1 cellular context compared by ENCODE assay signal in the genomic region with DNA sequence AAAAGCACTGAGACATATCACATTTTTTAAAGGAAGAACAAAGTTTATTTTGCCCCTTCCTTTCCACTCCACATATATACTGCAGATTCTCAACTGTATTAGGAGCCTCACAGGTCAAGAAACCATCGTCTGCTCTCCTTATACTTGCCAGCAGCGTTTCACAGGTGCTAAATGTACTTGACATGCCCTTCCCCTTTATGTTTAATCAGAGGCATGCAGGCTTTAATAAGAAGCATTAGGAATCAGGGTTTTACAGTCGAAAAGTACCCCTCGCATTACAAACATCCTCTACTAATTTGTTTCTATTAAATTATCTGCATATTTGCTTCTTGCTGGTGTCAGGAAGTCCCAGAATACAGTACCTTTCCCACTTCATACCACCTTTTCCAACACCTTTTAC.
TF ChIP-seq lines count a peak whose summit lies in the region.

No MANE protein-coding gene starts in this region.

TF ChIP-seq in SK-N-SH, 30 proteins besides CTCF, POLR2A, EP300 and RAD21 (continued from another document):
- TF ChIP-seq, protein P1, sequence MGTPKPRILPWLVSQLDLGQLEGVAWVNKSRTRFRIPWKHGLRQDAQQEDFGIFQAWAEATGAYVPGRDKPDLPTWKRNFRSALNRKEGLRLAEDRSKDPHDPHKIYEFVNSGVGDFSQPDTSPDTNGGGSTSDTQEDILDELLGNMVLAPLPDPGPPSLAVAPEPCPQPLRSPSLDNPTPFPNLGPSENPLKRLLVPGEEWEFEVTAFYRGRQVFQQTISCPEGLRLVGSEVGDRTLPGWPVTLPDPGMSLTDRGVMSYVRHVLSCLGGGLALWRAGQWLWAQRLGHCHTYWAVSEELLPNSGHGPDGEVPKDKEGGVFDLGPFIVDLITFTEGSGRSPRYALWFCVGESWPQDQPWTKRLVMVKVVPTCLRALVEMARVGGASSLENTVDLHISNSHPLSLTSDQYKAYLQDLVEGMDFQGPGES (IDR thresholded peaks at IDR 0.05; ENCODE audit: low read depth, low read length): no peak
- TF ChIP-seq, protein P2, sequence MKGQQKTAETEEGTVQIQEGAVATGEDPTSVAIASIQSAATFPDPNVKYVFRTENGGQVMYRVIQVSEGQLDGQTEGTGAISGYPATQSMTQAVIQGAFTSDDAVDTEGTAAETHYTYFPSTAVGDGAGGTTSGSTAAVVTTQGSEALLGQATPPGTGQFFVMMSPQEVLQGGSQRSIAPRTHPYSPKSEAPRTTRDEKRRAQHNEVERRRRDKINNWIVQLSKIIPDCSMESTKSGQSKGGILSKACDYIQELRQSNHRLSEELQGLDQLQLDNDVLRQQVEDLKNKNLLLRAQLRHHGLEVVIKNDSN (IDR thresholded peaks at IDR 0.05; ENCODE audit: borderline replicate concordance, low read depth): no peak
- TF ChIP-seq ELF1 (IDR thresholded peaks at IDR 0.05): no peak
- TF ChIP-seq, protein P3, sequence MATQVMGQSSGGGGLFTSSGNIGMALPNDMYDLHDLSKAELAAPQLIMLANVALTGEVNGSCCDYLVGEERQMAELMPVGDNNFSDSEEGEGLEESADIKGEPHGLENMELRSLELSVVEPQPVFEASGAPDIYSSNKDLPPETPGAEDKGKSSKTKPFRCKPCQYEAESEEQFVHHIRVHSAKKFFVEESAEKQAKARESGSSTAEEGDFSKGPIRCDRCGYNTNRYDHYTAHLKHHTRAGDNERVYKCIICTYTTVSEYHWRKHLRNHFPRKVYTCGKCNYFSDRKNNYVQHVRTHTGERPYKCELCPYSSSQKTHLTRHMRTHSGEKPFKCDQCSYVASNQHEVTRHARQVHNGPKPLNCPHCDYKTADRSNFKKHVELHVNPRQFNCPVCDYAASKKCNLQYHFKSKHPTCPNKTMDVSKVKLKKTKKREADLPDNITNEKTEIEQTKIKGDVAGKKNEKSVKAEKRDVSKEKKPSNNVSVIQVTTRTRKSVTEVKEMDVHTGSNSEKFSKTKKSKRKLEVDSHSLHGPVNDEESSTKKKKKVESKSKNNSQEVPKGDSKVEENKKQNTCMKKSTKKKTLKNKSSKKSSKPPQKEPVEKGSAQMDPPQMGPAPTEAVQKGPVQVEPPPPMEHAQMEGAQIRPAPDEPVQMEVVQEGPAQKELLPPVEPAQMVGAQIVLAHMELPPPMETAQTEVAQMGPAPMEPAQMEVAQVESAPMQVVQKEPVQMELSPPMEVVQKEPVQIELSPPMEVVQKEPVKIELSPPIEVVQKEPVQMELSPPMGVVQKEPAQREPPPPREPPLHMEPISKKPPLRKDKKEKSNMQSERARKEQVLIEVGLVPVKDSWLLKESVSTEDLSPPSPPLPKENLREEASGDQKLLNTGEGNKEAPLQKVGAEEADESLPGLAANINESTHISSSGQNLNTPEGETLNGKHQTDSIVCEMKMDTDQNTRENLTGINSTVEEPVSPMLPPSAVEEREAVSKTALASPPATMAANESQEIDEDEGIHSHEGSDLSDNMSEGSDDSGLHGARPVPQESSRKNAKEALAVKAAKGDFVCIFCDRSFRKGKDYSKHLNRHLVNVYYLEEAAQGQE (IDR thresholded peaks at IDR 0.05; ENCODE audit: low read depth, low read length): no peak
- TF ChIP-seq EZH2phosphoT487 (IDR thresholded peaks at IDR 0.05; ENCODE audit: borderline replicate concordance, low read depth): no peak
- no peak for TF ChIP-seq JUND (IDR thresholded peaks at IDR 0.05)
- no peak for TF ChIP-seq FOSL2 (IDR thresholded peaks at IDR 0.05; ENCODE audit: borderline replicate concordance, low read depth)
- no peak for TF ChIP-seq RCOR1 (IDR thresholded peaks at IDR 0.05; ENCODE audit: low read length)
- TF ChIP-seq RXRA (IDR thresholded peaks at IDR 0.05; ENCODE audit: borderline replicate concordance, low read depth): no peak
- TF ChIP-seq GATA2 (CRISPR knock-in tag; IDR thresholded peaks at IDR 0.05): no peak
- no peak for TF ChIP-seq SIN3A (IDR thresholded peaks at IDR 0.05; ENCODE audit: borderline replicate concordance, low read depth, low read length)
- TF ChIP-seq MEF2A (IDR thresholded peaks at IDR 0.05; ENCODE audit: borderline replicate concordance, low read depth): no peak
- TF ChIP-seq SMC3 (IDR thresholded peaks at IDR 0.05; ENCODE audit: low read depth, low read length): no peak
